Comparison of ENCODE assay signal across 10 cellular contexts in genomic region chr18:49861659-49862058, GRCh38. TPM values are rescaled to one million over a fixed set of nuclear protein-coding genes. Genes with fewer than 3 reads are reported as not detected.
DNase-seq lines count a peak whose midpoint lies in the region; ATAC-seq and TF ChIP-seq lines count a peak whose summit lies in the region.
"Had no signal": no experiment of that assay in that cellular context is flagged by ENCODE, and none has a peak within 500 bp of the region (broad histone marks: within the 10 kb centered on the region; RNA-seq: fewer than 3 reads in every experiment).

No MANE protein-coding gene starts in this region.

- H3K4me1 ChIP-seq in colonic mucosa: peaks cover 5% of the 10 kb centered on the region
- H3K4me1 ChIP-seq in parathyroid adenoma: no peaks in the 10 kb centered on the region
- H3K4me1 ChIP-seq: tibial artery had no signal

- H3K79me2 ChIP-seq in parathyroid adenoma: no peaks in the 10 kb centered on the region

- H3K9me3 ChIP-seq in colonic mucosa (no peaks in the 10 kb centered on the region), parathyroid adenoma (ENCODE audit: control insufficient read depth, low read length) (no peaks in the 10 kb centered on the region)
- H3K9me3 ChIP-seq: tibial artery had no signal

- CTCF ChIA-PET in GM10248 (lab: Yijun Ruan, JAX): interaction anchor here (0.9 to 6.5 kb wide), 8 partner anchors 8 to 1386 kb away, joined by 3 to 103 read pairs (median 4); no protein-coding TSS in a partner anchor

- no peak overlapping the region for H3K4me3 ChIP-seq in colonic mucosa
- H3K4me3 ChIP-seq in parathyroid adenoma (ENCODE audit: low read depth, low read length): no peak overlapping the region
- H3K4me3 ChIP-seq: tibial artery had no signal

- DNase-seq in GM10248 (ENCODE audit: extremely low spot score) (no peak), M059J (ENCODE audit: low read depth) (peak; percentile 29), colonic mucosa (no peak), foreskin melanocyte (no peak), anterior cingulate cortex (lab: John Stamatoyannopoulos, UW) (no peak)
- DNase-seq: stimulated activated CD4-positive, alpha-beta T cell treated with anti-CD3 and anti-CD28 coated beads, Interleukin-15, amount 100 ng/mL, for 24 hours; tibial artery had no signal

- ATAC-seq in GM21529 (IDR thresholded peaks at IDR 0.05; ENCODE audit: unreplicated experiment): no peak
- ATAC-seq: T-cell had no signal

- H2AFZ ChIP-seq in parathyroid adenoma: no peak overlapping the region

- H3K9ac ChIP-seq in colonic mucosa (ENCODE audit: low read depth in 2 of 2, low read length in 2 of 2) (no peak overlapping the region), parathyroid adenoma (no peak overlapping the region)

- intact Hi-C loops in colonic mucosa (cut with DNase I): no loop called here

- H3K27ac ChIP-seq in colonic mucosa (no peak overlapping the region), parathyroid adenoma (no peak overlapping the region)
- H3K27ac ChIP-seq: tibial artery had no signal

- POLR2A ChIA-PET in GM10248 (lab: Yijun Ruan, JAX): no interaction called here

- no peaks in the 10 kb centered on the region for H3K27me3 ChIP-seq in colonic mucosa
- H3K27me3 ChIP-seq in parathyroid adenoma (ENCODE audit: control insufficient read depth, insufficient read depth, low read length): no peaks in the 10 kb centered on the region

- TF ChIP-seq CTCF in GM10248 (IDR thresholded peaks at IDR 0.05; ENCODE audit: control extremely low read depth, extremely low read depth, low read depth, missing control alignments): peak; percentile 41
- peak; percentile 25 for TF ChIP-seq CTCF in colonic mucosa (IDR thresholded peaks at IDR 0.05)
- TF ChIP-seq CTCF in parathyroid adenoma (IDR thresholded peaks at IDR 0.05): peak; percentile 16

- no peak overlapping the region for H3K4me2 ChIP-seq in parathyroid adenoma (ENCODE audit: low read length)

- H3K36me3 ChIP-seq in colonic mucosa: no peaks in the 10 kb centered on the region
- no peaks in the 10 kb centered on the region for H3K36me3 ChIP-seq in parathyroid adenoma (ENCODE audit: control insufficient read depth, insufficient read depth, low read length)
- H3K36me3 ChIP-seq: tibial artery had no signal

RNA-seq across cellular contexts. Expression of gene ACAA2, which starts 48.3 kb away (rescaled TPM):
- total RNA-seq in M059J (2014; rRNA removed; shearing (Covaris generic)): 44.2 and 59.3 TPM in 2 replicates
- total RNA-seq in colonic mucosa: 100 to 1,000 TPM; 152 to 276 TPM
